ENCODE assay signal across 12 cellular contexts in the genomic region with DNA sequence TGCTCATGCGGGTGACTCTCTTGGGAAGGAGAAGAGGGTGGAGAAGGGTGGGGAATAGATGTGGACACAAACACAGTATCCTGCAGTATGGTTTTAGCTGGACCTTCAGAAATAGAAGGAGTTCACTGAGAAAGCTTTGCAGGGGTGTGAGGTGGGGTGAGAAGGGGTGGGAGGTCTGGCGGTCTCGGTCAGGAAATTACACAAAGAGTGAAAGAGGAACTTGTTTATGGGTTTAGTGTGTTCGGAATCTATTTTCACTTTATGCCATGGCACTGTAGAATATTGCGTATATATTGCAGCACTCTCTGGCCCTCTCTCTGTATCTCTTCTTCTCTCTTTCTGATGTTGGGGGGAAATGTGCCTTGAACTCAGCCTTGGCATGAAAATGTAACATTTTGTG.
DNase-seq lines count a peak whose midpoint lies in the region; ATAC-seq and TF ChIP-seq lines count a peak whose summit lies in the region.
"Had no signal": no experiment of that assay in that cellular context is flagged by ENCODE, and none has a peak within 500 bp of the region (broad histone marks: within the 10 kb centered on the region; RNA-seq: fewer than 3 reads in every experiment).

No MANE protein-coding gene starts in this region.

- TF ChIP-seq CTCF in CD14-positive monocyte (IDR thresholded peaks at IDR 0.05) (no peak), Calu3 (IDR thresholded peaks at IDR 0.05; ENCODE audit: unreplicated experiment) (no peak)

- DNase-seq in CD14-positive monocyte (ENCODE audit: low spot score) (no peak), NOMO-1 (lab: John Stamatoyannopoulos, UW; ENCODE audit: unreplicated experiment in 2 of 2) (peak; percentile 95 to 97), NCI-H2029 (lab: John Stamatoyannopoulos, UW) (no peak), Calu3 (no peak)
- no peak for DNase-seq in stimulated activated CD4-positive, alpha-beta T cell treated with anti-CD3 and anti-CD28 coated beads, Interleukin-15, amount 100 ng/mL, for 24 hours
- DNase-seq in activated CD4-positive, alpha-beta T cell treated with anti-CD3 and anti-CD28 coated beads for 4 hours: no peak
- DNase-seq: activated CD4-positive, alpha-beta T cell treated with anti-CD3 and anti-CD28 coated beads for 48 hours; hippocampal formation; ovary had no signal

- no TSS peak for BruUV-seq in Calu3 (replicated peaks; lab: Mats Ljungman, UMichigan)

- H3K4me3 Mint-ChIP-seq in CD14-positive monocyte (peak overlapping the region; percentile 73 to 87), Calu3 (ENCODE audit: low read depth, unreplicated experiment) (no peak overlapping the region)

- peaks cover 42% of the 10 kb centered on the region for H3K4me1 Mint-ChIP-seq in CD14-positive monocyte
- H3K4me1 Mint-ChIP-seq in Calu3 (ENCODE audit: low read depth, unreplicated experiment): no peaks in the 10 kb centered on the region

- H3K9me3 Mint-ChIP-seq in CD14-positive monocyte (peaks cover 28 to 34% (median 31%) of the 10 kb centered on the region in 7 donors), Calu3 (ENCODE audit: low read depth, unreplicated experiment) (peaks cover 14% of the 10 kb centered on the region)

- H3K27ac Mint-ChIP-seq in CD14-positive monocyte (peak overlapping the region; percentile 75 to 92 (median 88)), Calu3 (ENCODE audit: unreplicated experiment) (no peak overlapping the region)

- intact Hi-C loops in CD14-positive monocyte (cut with micrococcal nuclease) (no loop called here), Calu3 (cut with micrococcal nuclease; ENCODE audit: unreplicated experiment) (no loop called here)

- ATAC-seq in GM19372 (IDR thresholded peaks at IDR 0.05; ENCODE audit: low read depth, unreplicated experiment) (peak; percentile 94), HG02981 (IDR thresholded peaks at IDR 0.05; ENCODE audit: unreplicated experiment) (peak; percentile 94)
- ATAC-seq: HCT116 had no signal

- H3K27me3 Mint-ChIP-seq in CD14-positive monocyte (ENCODE audit: low read depth in 3 of 3) (peaks cover 0 to 3% (median 0%) of the 10 kb centered on the region in 3 donors), Calu3 (ENCODE audit: unreplicated experiment) (no peaks in the 10 kb centered on the region)

- CTCF ChIA-PET in Calu3 (lab: Charles Lee): interaction anchor here (0.6 kb wide), 1 partner anchor 18 kb away, joined by 3 read pairs; no protein-coding TSS in a partner anchor

- H3K36me3 Mint-ChIP-seq in CD14-positive monocyte (peaks cover 0 to 17% of the 10 kb centered on the region in 2 donors), Calu3 (ENCODE audit: insufficient read depth, unreplicated experiment) (no peaks in the 10 kb centered on the region)

Comparison
In these comparisons a context has a peak if more than half of its experiments do, and no peak if none do; other contexts are left out.
1. DNase-seq: peak in NOMO-1 (2 of 2); none in CD14-positive monocyte (single experiment), stimulated activated CD4-positive, alpha-beta T cell treated with anti-CD3 and anti-CD28 coated beads, Interleukin-15, amount 100 ng/mL, for 24 hours (single experiment), activated CD4-positive, alpha-beta T cell treated with anti-CD3 and anti-CD28 coated beads for 4 hours (0 of 2), NCI-H2029 (single experiment) and Calu3 (single experiment).